33 cellular contexts compared by ENCODE assay signal in the genomic region with DNA sequence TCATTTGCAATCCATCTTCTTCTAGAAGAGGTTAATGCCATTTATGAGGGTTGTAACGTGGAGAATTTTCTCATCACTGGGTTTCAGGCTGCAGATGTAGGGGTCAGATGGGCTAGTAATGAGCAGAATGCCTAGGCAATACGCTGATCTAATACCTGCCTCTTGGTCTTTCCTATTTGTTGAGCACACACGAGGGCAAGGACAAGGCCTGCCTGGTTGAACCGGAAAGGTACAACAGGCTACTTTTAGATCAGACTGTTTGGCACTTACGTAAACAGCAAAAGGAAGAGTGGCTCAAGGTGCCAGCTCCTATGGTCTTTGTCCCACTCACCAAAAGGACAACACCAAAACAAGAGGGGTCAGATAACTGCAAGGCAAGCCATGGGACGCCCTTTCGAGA.
"Had no signal": no experiment of that assay in that cellular context is flagged by ENCODE, and none has a peak within 500 bp of the region (broad histone marks: within the 10 kb centered on the region; RNA-seq: fewer than 3 reads in every experiment).

No MANE protein-coding gene starts in this region.

- H3K4me3 ChIP-seq: ovary, psoas muscle, skin epidermis, smooth muscle cell, spleen, suprapubic skin, testis, tibial artery, transverse colon, upper lobe of right lung, uterus had no signal

- H3K4me2 ChIP-seq: smooth muscle cell had no signal

- H3K36me3 ChIP-seq: neutrophil, ovary, spleen, suprapubic skin, tibial artery, transverse colon, upper lobe of right lung, uterus had no signal

- DNase-seq: naive thymus-derived CD4-positive, alpha-beta T cell; natural killer cell; nucleus accumbens; ovary; posterior cingulate gyrus; psoas muscle; right cardiac atrium; spleen; stimulated activated CD4-positive, alpha-beta T cell treated with anti-CD3 and anti-CD28 coated beads, Interleukin-12 subunit alpha, Interleukin-12 subunit beta, amount 100 ng/mL, for 4 hours; stimulated activated CD4-positive, alpha-beta T cell treated with anti-CD3 and anti-CD28 coated beads, Interleukin-1b, Interleukin-23, amount 100 ng/mL, for 48 hours; stimulated activated CD4-positive, alpha-beta T cell treated with anti-CD3 and anti-CD28 coated beads, Interleukin-4, amount 100 ng/mL, for 1 hour; stimulated activated CD4-positive, alpha-beta T cell treated with anti-CD3 and anti-CD28 coated beads, Interleukin-4, amount 100 ng/mL, for 4 hours; stimulated activated CD8-positive, alpha-beta memory T cell treated with anti-CD3 and anti-CD28 coated beads, Interleukin-4, amount 100 ng/mL, for 48 hours; stimulated activated naive CD4-positive, alpha-beta T cell; stimulated activated naive CD8-positive, alpha-beta T cell treated with anti-CD3 and anti-CD28 coated beads, Interleukin-15, amount 100 ng/mL, for 72 hours; stimulated activated naive CD8-positive, alpha-beta T cell treated with anti-CD3 and anti-CD28 coated beads, Interleukin-15, Interleukin-2, amounts not matched to agents 100 U/mL and 50 U/mL, for 24 hours; substantia nigra; testis; tibial artery; transverse colon; upper lobe of right lung; uterus had no signal

- H3K79me2 ChIP-seq: parathyroid adenoma had no signal

- H3K27ac Mint-ChIP-seq: naive thymus-derived CD4-positive, alpha-beta T cell; natural killer cell; nephron; progenitor cell of endocrine pancreas; stimulated activated memory B cell treated with anti-CD40 and anti-IgM and Interleukin-4, amounts not matched to agents 10 μg/mL and 1 μg/mL and 100 μg/mL, for 72 hours; stimulated activated naive CD8-positive, alpha-beta T cell treated with anti-CD3 and anti-CD28 coated beads, Interleukin-15, amount 100 ng/mL, for 72 hours; type B pancreatic cell had no signal

- H3K9me3 Mint-ChIP-seq: naive thymus-derived CD4-positive, alpha-beta T cell; natural killer cell; nephron; neural crest cell; stimulated activated memory B cell treated with anti-CD40 and anti-IgM and Interleukin-4, amounts not matched to agents 10 μg/mL and 1 μg/mL and 100 μg/mL, for 72 hours; stimulated activated naive CD8-positive, alpha-beta T cell treated with anti-CD3 and anti-CD28 coated beads, Interleukin-15, amount 100 ng/mL, for 72 hours; type B pancreatic cell had no signal

- H3K27ac ChIP-seq: neutrophil, ovary, parathyroid adenoma, psoas muscle, skin epidermis, spleen, suprapubic skin, testis, tibial artery, transverse colon, upper lobe of right lung, uterus had no signal

- ATAC-seq: naive thymus-derived CD4-positive, alpha-beta T cell; natural killer cell; psoas muscle; right cardiac atrium; sciatic nerve; stimulated activated memory B cell treated with anti-CD40 and anti-IgM and Interleukin-4, amounts not matched to agents 10 μg/mL and 1 μg/mL and 100 μg/mL, for 72 hours; stimulated activated naive CD8-positive, alpha-beta T cell treated with anti-CD3 and anti-CD28 coated beads, Interleukin-15, amount 100 ng/mL, for 72 hours; stimulated activated naive CD8-positive, alpha-beta T cell treated with anti-CD3 and anti-CD28 coated beads, Interleukin-15, Interleukin-2, amounts not matched to agents 100 U/mL and 50 U/mL, for 24 hours; upper lobe of right lung had no signal

- H3K4me3 Mint-ChIP-seq: naive thymus-derived CD4-positive, alpha-beta T cell; natural killer cell; nephron; neural crest cell; stimulated activated memory B cell treated with anti-CD40 and anti-IgM and Interleukin-4, amounts not matched to agents 10 μg/mL and 1 μg/mL and 100 μg/mL, for 72 hours; stimulated activated naive CD8-positive, alpha-beta T cell treated with anti-CD3 and anti-CD28 coated beads, Interleukin-15, amount 100 ng/mL, for 72 hours; type B pancreatic cell had no signal

- H3K4me1 ChIP-seq: parathyroid adenoma, psoas muscle, spleen, suprapubic skin, testis, tibial artery, transverse colon, upper lobe of right lung, uterus had no signal

- H3K27me3 Mint-ChIP-seq: naive thymus-derived CD4-positive, alpha-beta T cell; stimulated activated memory B cell treated with anti-CD40 and anti-IgM and Interleukin-4, amounts not matched to agents 10 μg/mL and 1 μg/mL and 100 μg/mL, for 72 hours; stimulated activated naive CD8-positive, alpha-beta T cell treated with anti-CD3 and anti-CD28 coated beads, Interleukin-15, amount 100 ng/mL, for 72 hours; type B pancreatic cell had no signal

- H3K27me3 ChIP-seq: neutrophil, ovary, spleen, suprapubic skin, testis, tibial artery, transverse colon, upper lobe of right lung, uterus had no signal

- H3K9me3 ChIP-seq: neutrophil, ovary, psoas muscle, spleen, suprapubic skin, testis, tibial artery, transverse colon, upper lobe of right lung, uterus had no signal

- H2AFZ ChIP-seq: parathyroid adenoma had no signal

- H3K9ac ChIP-seq: parathyroid adenoma had no signal

- H3K4me1 Mint-ChIP-seq: natural killer cell; nephron; neural crest cell; stimulated activated memory B cell treated with anti-CD40 and anti-IgM and Interleukin-4, amounts not matched to agents 10 μg/mL and 1 μg/mL and 100 μg/mL, for 72 hours; stimulated activated naive CD8-positive, alpha-beta T cell treated with anti-CD3 and anti-CD28 coated beads, Interleukin-15, amount 100 ng/mL, for 72 hours had no signal

- H3K36me3 Mint-ChIP-seq: natural killer cell; stimulated activated memory B cell treated with anti-CD40 and anti-IgM and Interleukin-4, amounts not matched to agents 10 μg/mL and 1 μg/mL and 100 μg/mL, for 72 hours had no signal
